ENCODE assay signal across 1 cellular context in the genomic region with DNA sequence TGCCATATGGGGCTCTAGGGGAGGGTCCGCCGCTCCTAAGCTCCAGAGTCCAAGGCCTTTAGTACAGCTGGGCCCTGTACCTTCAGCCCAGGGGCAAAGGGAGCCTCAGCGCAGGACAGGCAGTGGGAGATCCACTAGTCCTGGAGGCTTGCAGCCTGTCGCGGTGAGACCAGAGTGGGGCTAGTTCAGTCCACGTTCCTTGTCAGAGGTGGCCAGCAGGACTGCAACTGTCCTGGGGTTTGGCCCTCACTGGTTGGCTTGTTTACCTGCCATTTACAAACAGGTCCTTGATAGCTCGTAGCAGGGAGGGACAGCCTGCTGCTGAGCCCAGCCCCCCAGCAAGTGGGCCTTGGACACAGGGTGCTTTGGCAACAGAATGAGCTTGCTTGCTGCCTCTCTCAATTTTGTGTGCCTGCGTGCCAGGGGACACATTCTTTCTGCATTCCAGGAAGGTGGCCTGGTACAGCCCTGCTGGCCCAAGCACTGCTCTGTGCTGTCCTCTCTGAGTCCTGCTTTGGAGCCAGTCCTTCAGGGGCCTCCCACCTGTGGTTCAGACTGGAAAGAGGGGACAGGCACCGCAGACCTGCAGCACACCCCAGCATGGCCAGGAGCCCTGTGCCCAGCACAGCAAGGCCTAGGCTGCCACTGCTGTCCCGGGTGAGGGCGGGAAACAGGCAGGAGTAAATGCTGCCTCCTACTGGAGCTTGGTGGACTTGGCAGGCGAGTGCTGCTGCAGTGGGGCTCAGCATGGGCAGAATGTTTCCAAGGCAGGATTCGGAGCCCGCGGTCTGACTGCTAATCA.
TF ChIP-seq lines count a peak whose summit lies in the region.

No MANE protein-coding gene starts in this region.

TF ChIP-seq in K562, 482 proteins besides CTCF, POLR2A, EP300 and RAD21:
- TF ChIP-seq, protein P1, sequence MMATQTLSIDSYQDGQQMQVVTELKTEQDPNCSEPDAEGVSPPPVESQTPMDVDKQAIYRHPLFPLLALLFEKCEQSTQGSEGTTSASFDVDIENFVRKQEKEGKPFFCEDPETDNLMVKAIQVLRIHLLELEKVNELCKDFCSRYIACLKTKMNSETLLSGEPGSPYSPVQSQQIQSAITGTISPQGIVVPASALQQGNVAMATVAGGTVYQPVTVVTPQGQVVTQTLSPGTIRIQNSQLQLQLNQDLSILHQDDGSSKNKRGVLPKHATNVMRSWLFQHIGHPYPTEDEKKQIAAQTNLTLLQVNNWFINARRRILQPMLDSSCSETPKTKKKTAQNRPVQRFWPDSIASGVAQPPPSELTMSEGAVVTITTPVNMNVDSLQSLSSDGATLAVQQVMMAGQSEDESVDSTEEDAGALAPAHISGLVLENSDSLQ (IDR thresholded peaks at IDR 0.05) = peak; percentile 47; the same call in 1 of the 2 replicates
- TF ChIP-seq GABPA (tag; conservative IDR thresholded peaks at IDR 0.05; ENCODE audit: low read depth) = no peak
- peak; percentile 52 for TF ChIP-seq RB1 (IDR thresholded peaks at IDR 0.05; ENCODE audit: low read depth)
- TF ChIP-seq, protein P2, sequence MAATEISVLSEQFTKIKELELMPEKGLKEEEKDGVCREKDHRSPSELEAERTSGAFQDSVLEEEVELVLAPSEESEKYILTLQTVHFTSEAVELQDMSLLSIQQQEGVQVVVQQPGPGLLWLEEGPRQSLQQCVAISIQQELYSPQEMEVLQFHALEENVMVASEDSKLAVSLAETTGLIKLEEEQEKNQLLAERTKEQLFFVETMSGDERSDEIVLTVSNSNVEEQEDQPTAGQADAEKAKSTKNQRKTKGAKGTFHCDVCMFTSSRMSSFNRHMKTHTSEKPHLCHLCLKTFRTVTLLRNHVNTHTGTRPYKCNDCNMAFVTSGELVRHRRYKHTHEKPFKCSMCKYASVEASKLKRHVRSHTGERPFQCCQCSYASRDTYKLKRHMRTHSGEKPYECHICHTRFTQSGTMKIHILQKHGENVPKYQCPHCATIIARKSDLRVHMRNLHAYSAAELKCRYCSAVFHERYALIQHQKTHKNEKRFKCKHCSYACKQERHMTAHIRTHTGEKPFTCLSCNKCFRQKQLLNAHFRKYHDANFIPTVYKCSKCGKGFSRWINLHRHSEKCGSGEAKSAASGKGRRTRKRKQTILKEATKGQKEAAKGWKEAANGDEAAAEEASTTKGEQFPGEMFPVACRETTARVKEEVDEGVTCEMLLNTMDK (IDR thresholded peaks at IDR 0.05; ENCODE audit: borderline replicate concordance, insufficient read depth, low read depth, low read length, poor library complexity, severe bottlenecking) = peak; percentile 68
- TF ChIP-seq, protein P3, sequence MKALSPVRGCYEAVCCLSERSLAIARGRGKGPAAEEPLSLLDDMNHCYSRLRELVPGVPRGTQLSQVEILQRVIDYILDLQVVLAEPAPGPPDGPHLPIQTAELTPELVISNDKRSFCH (CRISPR knock-in tag; IDR thresholded peaks at IDR 0.05) = no peak
- TF ChIP-seq, protein P3 (tag; IDR thresholded peaks at IDR 0.05) = 0 out of 2 replicates have a peak, but pooled peaks have one; percentile 37
- TF ChIP-seq SMC3 (conservative IDR thresholded peaks at IDR 0.05; ENCODE audit: insufficient read depth, low read depth, low read length) = peak; percentile 41; the same call in 1 of the 2 replicates
- TF ChIP-seq, protein P4, sequence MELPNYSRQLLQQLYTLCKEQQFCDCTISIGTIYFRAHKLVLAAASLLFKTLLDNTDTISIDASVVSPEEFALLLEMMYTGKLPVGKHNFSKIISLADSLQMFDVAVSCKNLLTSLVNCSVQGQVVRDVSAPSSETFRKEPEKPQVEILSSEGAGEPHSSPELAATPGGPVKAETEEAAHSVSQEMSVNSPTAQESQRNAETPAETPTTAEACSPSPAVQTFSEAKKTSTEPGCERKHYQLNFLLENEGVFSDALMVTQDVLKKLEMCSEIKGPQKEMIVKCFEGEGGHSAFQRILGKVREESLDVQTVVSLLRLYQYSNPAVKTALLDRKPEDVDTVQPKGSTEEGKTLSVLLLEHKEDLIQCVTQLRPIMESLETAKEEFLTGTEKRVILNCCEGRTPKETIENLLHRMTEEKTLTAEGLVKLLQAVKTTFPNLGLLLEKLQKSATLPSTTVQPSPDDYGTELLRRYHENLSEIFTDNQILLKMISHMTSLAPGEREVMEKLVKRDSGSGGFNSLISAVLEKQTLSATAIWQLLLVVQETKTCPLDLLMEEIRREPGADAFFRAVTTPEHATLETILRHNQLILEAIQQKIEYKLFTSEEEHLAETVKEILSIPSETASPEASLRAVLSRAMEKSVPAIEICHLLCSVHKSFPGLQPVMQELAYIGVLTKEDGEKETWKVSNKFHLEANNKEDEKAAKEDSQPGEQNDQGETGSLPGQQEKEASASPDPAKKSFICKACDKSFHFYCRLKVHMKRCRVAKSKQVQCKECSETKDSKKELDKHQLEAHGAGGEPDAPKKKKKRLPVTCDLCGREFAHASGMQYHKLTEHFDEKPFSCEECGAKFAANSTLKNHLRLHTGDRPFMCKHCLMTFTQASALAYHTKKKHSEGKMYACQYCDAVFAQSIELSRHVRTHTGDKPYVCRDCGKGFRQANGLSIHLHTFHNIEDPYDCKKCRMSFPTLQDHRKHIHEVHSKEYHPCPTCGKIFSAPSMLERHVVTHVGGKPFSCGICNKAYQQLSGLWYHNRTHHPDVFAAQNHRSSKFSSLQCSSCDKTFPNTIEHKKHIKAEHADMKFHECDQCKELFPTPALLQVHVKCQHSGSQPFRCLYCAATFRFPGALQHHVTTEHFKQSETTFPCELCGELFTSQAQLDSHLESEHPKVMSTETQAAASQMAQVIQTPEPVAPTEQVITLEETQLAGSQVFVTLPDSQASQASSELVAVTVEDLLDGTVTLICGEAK (IDR thresholded peaks at IDR 0.05) = no peak
- TF ChIP-seq, protein P4 (CRISPR knock-in tag; IDR thresholded peaks at IDR 0.05) = no peak
- TF ChIP-seq BHLHE40 (IDR thresholded peaks at IDR 0.05; ENCODE audit: low read length) = 0 out of 2 replicates have a peak, but pooled peaks have one; percentile 9
- TF ChIP-seq, protein P5, sequence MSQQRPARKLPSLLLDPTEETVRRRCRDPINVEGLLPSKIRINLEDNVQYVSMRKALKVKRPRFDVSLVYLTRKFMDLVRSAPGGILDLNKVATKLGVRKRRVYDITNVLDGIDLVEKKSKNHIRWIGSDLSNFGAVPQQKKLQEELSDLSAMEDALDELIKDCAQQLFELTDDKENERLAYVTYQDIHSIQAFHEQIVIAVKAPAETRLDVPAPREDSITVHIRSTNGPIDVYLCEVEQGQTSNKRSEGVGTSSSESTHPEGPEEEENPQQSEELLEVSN (IDR thresholded peaks at IDR 0.05; ENCODE audit: borderline replicate concordance in 1 of 2, extremely low read depth in 1 of 2, insufficient read depth in 1 of 2, insufficient read length in 1 of 2, low read depth in 1 of 2, low read length in 1 of 2, poor library complexity in 1 of 2, severe bottlenecking in 1 of 2) = peak; percentile 31 to 53
- TF ChIP-seq PTRF (tag; IDR thresholded peaks at IDR 0.05) = no peak
- peak; percentile 30; the same call in 1 of the 2 replicates for TF ChIP-seq CTBP1 (IDR thresholded peaks at IDR 0.05; ENCODE audit: borderline replicate concordance)
